ENCODE assay signal across 16 cellular contexts in genomic region chr4:41541697-41542096, GRCh38. TPM values are rescaled to one million over a fixed set of nuclear protein-coding genes. Genes with fewer than 3 reads are reported as not detected.
DNase-seq lines count a peak whose midpoint lies in the region; ATAC-seq, FAIRE-seq and TF ChIP-seq lines count a peak whose summit lies in the region.
"Had no signal": no experiment of that assay in that cellular context is flagged by ENCODE, and none has a peak within 500 bp of the region (broad histone marks: within the 10 kb centered on the region; RNA-seq: fewer than 3 reads in every experiment).

No MANE protein-coding gene starts in this region.

- no peak for TF ChIP-seq RAD21 in HepG2 (CRISPR knock-in tag; IDR thresholded peaks at IDR 0.05)

- no peak overlapping the region for H3K4me2 ChIP-seq in OCI-LY7 (ENCODE audit: low read length)
- H3K4me2 ChIP-seq in HepG2 (ENCODE audit: low read depth, low read length): no peak overlapping the region

- H3K9ac ChIP-seq in iPS-15b (ENCODE audit: low read depth, low read length) (peak overlapping the region; percentile 26), stomach smooth muscle (ENCODE audit: low read length in 2 of 2) (no peak overlapping the region), HepG2 (ENCODE audit: insufficient read depth, low read depth, low read length) (no peak overlapping the region)

- H3K4me3 Mint-ChIP-seq in stimulated activated naive CD8-positive, alpha-beta T cell treated with anti-CD3 and anti-CD28 coated beads, Interleukin-15, amount 100 ng/mL, for 72 hours: no peak overlapping the region

- H3K27ac ChIP-seq in coronary artery (peak overlapping the region; percentile 87), stomach smooth muscle (ENCODE audit: low read length) (peak overlapping the region; percentile 53), OCI-LY7 (ENCODE audit: low read depth, low read length, poor library complexity, severe bottlenecking) (no peak overlapping the region), HepG2 (ENCODE audit: extremely low read length, insufficient read depth, low read length) (no peak overlapping the region)
- H3K27ac ChIP-seq: uterus had no signal

- H3K4me1 ChIP-seq in iPS-15b (ENCODE audit: control insufficient read depth, insufficient read depth, low read length): no peaks in the 10 kb centered on the region
- H3K4me1 ChIP-seq in stomach smooth muscle (ENCODE audit: control insufficient read depth, insufficient read depth, low read length): peaks cover 4% of the 10 kb centered on the region
- H3K4me1 ChIP-seq in OCI-LY7 (ENCODE audit: insufficient read depth, low read length, poor library complexity, severe bottlenecking): no peaks in the 10 kb centered on the region
- no peaks in the 10 kb centered on the region for H3K4me1 ChIP-seq in HepG2 (ENCODE audit: insufficient read depth, low read length)
- H3K4me1 ChIP-seq: BE2C, uterus had no signal

- 29% methylated on average over 3 of the region's 7 CpGs for WGBS in HepG2 (ENCODE audit: low lambda C conversion rate)

- CTCF ChIA-PET in OCI-LY7 (lab: Charles Lee; ENCODE audit: unreplicated experiment) (no interaction called here), HepG2 (lab: Yijun Ruan, JAX; ENCODE audit: low intra/inter-chr PET ratio, low total read pairs) (no interaction called here)

- H3K4me1 Mint-ChIP-seq in stimulated activated naive CD8-positive, alpha-beta T cell treated with anti-CD3 and anti-CD28 coated beads, Interleukin-15, amount 100 ng/mL, for 72 hours: no peaks in the 10 kb centered on the region

- POLR2A ChIA-PET in OCI-LY7 (lab: Charles Lee) (interaction anchor here (1.1 kb wide), 1 partner anchor 12 kb away, joined by 6 read pairs; no protein-coding TSS in a partner anchor), HepG2 (lab: Yijun Ruan, JAX) (no interaction called here)

- no peaks in the 10 kb centered on the region for H3K27me3 Mint-ChIP-seq in stimulated activated naive CD8-positive, alpha-beta T cell treated with anti-CD3 and anti-CD28 coated beads, Interleukin-15, amount 100 ng/mL, for 72 hours

- no peak for TF ChIP-seq POLR2A in HepG2 (IDR thresholded peaks at IDR 0.05; ENCODE audit: insufficient read depth in 1 of 2, low read depth in 2 of 2, low read length in 2 of 2)

- no peak for FAIRE-seq in HepG2 (lab: Jason Lieb, UNC)

- no peak for ATAC-seq in stimulated activated naive CD8-positive, alpha-beta T cell treated with anti-CD3 and anti-CD28 coated beads, Interleukin-15, amount 100 ng/mL, for 72 hours
- no peak for ATAC-seq in HepG2
- ATAC-seq: activated CD4-positive, CD25-positive, alpha-beta regulatory T cell treated with anti-CD3 and anti-CD28 coated beads, Interleukin-2, amount 50 U/mL, for 24 hours; left lobe of liver had no signal

- no peaks in the 10 kb centered on the region for H3K79me2 ChIP-seq in OCI-LY7 (ENCODE audit: insufficient read depth, low read depth, low read length)
- no peaks in the 10 kb centered on the region for H3K79me2 ChIP-seq in HepG2 (ENCODE audit: insufficient read depth, low read length)

- TF ChIP-seq CTCF in coronary artery (IDR thresholded peaks at IDR 0.05) (no peak), OCI-LY7 (conservative IDR thresholded peaks at IDR 0.05; ENCODE audit: low read length) (no peak), HepG2 (CRISPR knock-in tag; IDR thresholded peaks at IDR 0.05) (no peak)

- H3K36me3 ChIP-seq in iPS-15b (ENCODE audit: control insufficient read depth, insufficient read depth, low read length) (no peaks in the 10 kb centered on the region), stomach smooth muscle (ENCODE audit: control insufficient read depth in 2 of 2, insufficient read depth in 2 of 2, low read length in 2 of 2) (no peaks in the 10 kb centered on the region), OCI-LY7 (ENCODE audit: insufficient read depth, low read length) (no peaks in the 10 kb centered on the region), HepG2 (replicated peaks in 1 of 2; ENCODE audit: control insufficient read depth in 1 of 2, insufficient read depth in 2 of 2, low read length in 2 of 2) (no peaks in the 10 kb centered on the region)
- H3K36me3 ChIP-seq: BE2C, uterus had no signal

- H2AFZ ChIP-seq in OCI-LY7 (ENCODE audit: low read length): no peak overlapping the region
- H2AFZ ChIP-seq in HepG2 (ENCODE audit: low read length): no peak overlapping the region

- H3K27ac Mint-ChIP-seq in stimulated activated naive CD8-positive, alpha-beta T cell treated with anti-CD3 and anti-CD28 coated beads, Interleukin-15, amount 100 ng/mL, for 72 hours: no peak overlapping the region

- BruUV-seq in OCI-LY7 (replicated peaks; lab: Mats Ljungman, UMichigan) (no TSS peak), HepG2 (replicated peaks; lab: Mats Ljungman, UMichigan) (no TSS peak)

- intact Hi-C loops in OCI-LY7 (cut with micrococcal nuclease; ENCODE audit: unreplicated experiment): no loop called here
- intact Hi-C loops in HepG2 (cut with micrococcal nuclease; ENCODE audit: unreplicated experiment): no loop called here

- H4K20me1 ChIP-seq in OCI-LY7 (ENCODE audit: insufficient read depth, low read length): no peaks in the 10 kb centered on the region
- H4K20me1 ChIP-seq in HepG2 (ENCODE audit: insufficient read depth, low read length): no peaks in the 10 kb centered on the region

- H3K4me3 ChIP-seq in coronary artery (peak overlapping the region; percentile 51), iPS-15b (ENCODE audit: low read depth, low read length) (no peak overlapping the region), stomach smooth muscle (ENCODE audit: low read length in 2 of 2) (no peak overlapping the region), OCI-LY7 (ENCODE audit: low read depth, low read length, poor library complexity, severe bottlenecking) (no peak overlapping the region), HepG2 (replicated peaks in 1 of 3; ENCODE audit: insufficient read depth in 1 of 3, low read depth in 2 of 3, low read length in 3 of 3) (no peak overlapping the region)
- H3K4me3 ChIP-seq: uterus had no signal

- TF ChIP-seq EP300 in HepG2 (IDR thresholded peaks at IDR 0.05; ENCODE audit: low read depth in 2 of 2, low read length in 2 of 2) (no peak), HepG2 (CRISPR knock-in tag; IDR thresholded peaks at IDR 0.05; ENCODE audit: borderline replicate concordance) (no peak)

- DNase-seq in EH (ENCODE audit: low read depth) (peak; percentile 48), coronary artery (ENCODE audit: low spot score) (peak; percentile 77), OCI-LY7 (ENCODE audit: low spot score) (no peak), HepG2 (ENCODE audit: low spot score) (no peak), NCI-H2196 treated with DMSO at 0.1 percent for 48 hours (lab: John Stamatoyannopoulos, UW; ENCODE audit: unreplicated experiment) (no peak)
- no peak for DNase-seq in stimulated activated naive CD8-positive, alpha-beta T cell treated with anti-CD3 and anti-CD28 coated beads, Interleukin-15, amount 100 ng/mL, for 72 hours
- DNase-seq: BE2C; DND-41; glutamatergic neuron; OCI-M1; stimulated activated CD4-positive, alpha-beta T cell treated with anti-CD3 and anti-CD28 coated beads, Interleukin-15, amount 100 ng/mL, for 24 hours; uterus had no signal

- H3K9me2 ChIP-seq in OCI-LY7 (ENCODE audit: insufficient read depth, low read length): no peaks in the 10 kb centered on the region

- H3K9me3 ChIP-seq in iPS-15b (ENCODE audit: control insufficient read depth, insufficient read depth, low read length): no peaks in the 10 kb centered on the region
- H3K9me3 ChIP-seq in stomach smooth muscle (ENCODE audit: control insufficient read depth in 2 of 2, low read length in 2 of 2): no peaks in the 10 kb centered on the region
- no peaks in the 10 kb centered on the region for H3K9me3 ChIP-seq in OCI-LY7 (ENCODE audit: low read length)
- H3K9me3 ChIP-seq in HepG2 (ENCODE audit: low read length): no peaks in the 10 kb centered on the region
- H3K9me3 ChIP-seq: BE2C, uterus had no signal

- H3K27me3 ChIP-seq in iPS-15b (ENCODE audit: control insufficient read depth, insufficient read depth, low read length) (no peaks in the 10 kb centered on the region), stomach smooth muscle (ENCODE audit: control insufficient read depth in 1 of 2, insufficient read depth in 2 of 2, low read length in 2 of 2) (peaks cover 0 to 3% of the 10 kb centered on the region in 2 donors), HepG2 (ENCODE audit: control insufficient read depth in 1 of 2, insufficient read depth in 2 of 2, low read length in 2 of 2) (peaks cover 0 to 14% of the 10 kb centered on the region in 2 experiments; a peak in 1 of 5 replicates)
- H3K27me3 ChIP-seq: BE2C, uterus had no signal

- in situ Hi-C loops in HepG2 (cut with HindIII; ENCODE audit: extremely low pct_ligation_motif_present, low pct_unique_long_range_greater_than_20kb): no loop called here

- H3K9me3 Mint-ChIP-seq in stimulated activated naive CD8-positive, alpha-beta T cell treated with anti-CD3 and anti-CD28 coated beads, Interleukin-15, amount 100 ng/mL, for 72 hours: no peaks in the 10 kb centered on the region

RNA-seq across cellular contexts. Expression of gene LIMCH1, which starts 3.7 kb away (rescaled TPM):
- not detected in 2 replicates for total RNA-seq in OCI-LY7 (2014; rRNA removed; shearing (Covaris generic))
- total RNA-seq in OCI-LY7 (2022): not detected in 2 replicates
- total RNA-seq in HepG2 (2016; rRNA removed; fragmentation: Illumina TruSeq; extraction: Trizol): not detected in 2 replicates
- total RNA-seq in HepG2 (2016; cell fraction: cytosol; rRNA removed; fragmentation: Illumina TruSeq; extraction: Trizol; ENCODE audit: low read depth): not detected in 2 replicates
- total RNA-seq in HepG2 (2016; cell fraction: insoluble cytoplasmic fraction; rRNA removed; fragmentation: Illumina TruSeq; extraction: Trizol): not detected in 2 replicates
- not detected in 2 replicates for total RNA-seq in HepG2 (2016; cell fraction: membrane; rRNA removed; fragmentation: Illumina TruSeq; extraction: Trizol)
- not detected in 2 replicates for total RNA-seq in HepG2 (2016; cell fraction: nucleus; rRNA removed; fragmentation: Illumina TruSeq; extraction: Trizol)
- polyA plus RNA-seq in HepG2 (2011; rRNA removed): 0.04 TPM in 1 of 2 replicates, not detected in the other
- polyA plus RNA-seq in HepG2 (2011; cell fraction: cytosol; rRNA removed): 0.01 TPM in 1 of 2 replicates, not detected in the other
- 0.05 TPM in 1 of 2 replicates, not detected in the other for polyA plus RNA-seq in HepG2 (2011; cell fraction: nucleus; rRNA removed)
- polyA plus RNA-seq in HepG2 (2012): not detected in 2 replicates
- not detected in 2 replicates for polyA plus RNA-seq in HepG2 (2016; cell fraction: cytosol; fragmentation: Illumina TruSeq; extraction: Trizol; ENCODE audit: low read depth)
- polyA plus RNA-seq in HepG2 (2016; cell fraction: insoluble cytoplasmic fraction; fragmentation: Illumina TruSeq; extraction: Trizol; ENCODE audit: low read depth): not detected in 2 replicates
- polyA plus RNA-seq in HepG2 (2016; cell fraction: membrane; fragmentation: Illumina TruSeq; extraction: Trizol; ENCODE audit: low read depth): not detected in 2 replicates
- polyA plus RNA-seq in HepG2 (2016; cell fraction: nucleus; fragmentation: Illumina TruSeq; extraction: Trizol; ENCODE audit: insufficient read depth, low read depth): not detected in 2 replicates
- 165 TPM in 1 of 2 replicates, not detected in the other for polyA minus RNA-seq in HepG2 (2011; rRNA and poly(A)+ RNA removed; ENCODE audit: low replicate concordance)
- 0.20 and 0.62 TPM in 2 replicates for polyA minus RNA-seq in HepG2 (2011; cell fraction: cytosol; rRNA and poly(A)+ RNA removed)
- polyA minus RNA-seq in HepG2 (2011; cell fraction: nucleus; rRNA and poly(A)+ RNA removed): 0.13 and 0.50 TPM in 2 replicates

Comparison
In these comparisons a context has a peak if more than half of its experiments do, and no peak if none do; other contexts are left out.
1. DNase-seq: peak in EH (single experiment) and coronary artery (single experiment); none in OCI-LY7 (single experiment), stimulated activated naive CD8-positive, alpha-beta T cell treated with anti-CD3 and anti-CD28 coated beads, Interleukin-15, amount 100 ng/mL, for 72 hours (0 of 2), HepG2 (single experiment) and NCI-H2196 treated with DMSO at 0.1 percent for 48 hours (single experiment).
2. H3K27ac ChIP-seq: peak in coronary artery (2 of 2) and stomach smooth muscle (single experiment); none in OCI-LY7 (single experiment) and HepG2 (single experiment).